ENCODE assay signal across 11 cellular contexts in genomic region chr12:124715121-124715990, GRCh38.
DNase-seq lines count a peak whose midpoint lies in the region; ATAC-seq and TF ChIP-seq lines count a peak whose summit lies in the region.
"Had no signal": no experiment of that assay in that cellular context is flagged by ENCODE, and none has a peak within 500 bp of the region (broad histone marks: within the 10 kb centered on the region; RNA-seq: fewer than 3 reads in every experiment).

No MANE protein-coding gene starts in this region.

- ATAC-seq in RWPE2 (ENCODE audit: low read depth) (peak; percentile 27; the same call in 2 of the 3 replicates), GM21360 (IDR thresholded peaks at IDR 0.05; ENCODE audit: unreplicated experiment) (no peak)
- ATAC-seq: heart right ventricle had no signal

- no peak for TF ChIP-seq POLR2A in prostate gland (IDR thresholded peaks at IDR 0.05)

- H3K4me3 ChIP-seq in AG10803 (ENCODE audit: low read length) (no peak overlapping the region), RWPE2 (ENCODE audit: severe bottlenecking) (no peak overlapping the region), prostate gland (no peak overlapping the region)
- H3K4me3 ChIP-seq: cardiac muscle cell, heart right ventricle had no signal

- H3K4me1 Mint-ChIP-seq in HFFc6 (ENCODE audit: low read depth) = peaks cover 34% of the 10 kb centered on the region

- DNase-seq in AG10803 (ENCODE audit: low read depth) (peak; percentile 31), HFFc6 (peak; percentile 38), RWPE2 (ENCODE audit: low spot score) (no peak), iris pigment epithelial cell (ENCODE audit: low read depth) (peak; percentile 44), prostate gland (ENCODE audit: low spot score) (no peak), NCI-H2029 treated with DMSO at 0.1 percent for 48 hours (lab: John Stamatoyannopoulos, UW) (no peak)
- no peak for DNase-seq in activated CD8-positive, alpha-beta memory T cell treated with anti-CD3 and anti-CD28 coated beads, Interleukin-2, amount 50 U/mL, for 48 hours
- DNase-seq: CD4-positive, CD25-positive, alpha-beta regulatory T cell; heart right ventricle had no signal

- H3K27ac ChIP-seq in RWPE2 (ENCODE audit: poor library complexity, severe bottlenecking) (no peak overlapping the region), prostate gland (no peak overlapping the region)
- H3K27ac ChIP-seq: cardiac muscle cell had no signal

- H3K4me3 Mint-ChIP-seq in HFFc6 = peak overlapping the region; percentile 13

- H3K27ac Mint-ChIP-seq in HFFc6 = peak overlapping the region; percentile 24; the same call in 1 of the 2 replicates

- H3K9me3 ChIP-seq in RWPE2 (ENCODE audit: severe bottlenecking) = no peaks in the 10 kb centered on the region
- H3K9me3 ChIP-seq in prostate gland = no peaks in the 10 kb centered on the region
- H3K9me3 ChIP-seq: heart right ventricle had no signal

- no peaks in the 10 kb centered on the region for H3K36me3 Mint-ChIP-seq in HFFc6 (ENCODE audit: low read depth)

- H3K36me3 ChIP-seq in RWPE2 (ENCODE audit: low read depth) (no peaks in the 10 kb centered on the region), prostate gland (no peaks in the 10 kb centered on the region)
- H3K36me3 ChIP-seq: cardiac muscle cell, heart right ventricle had no signal

- no peak for TF ChIP-seq CTCF in AG10803 (conservative IDR thresholded peaks at IDR 0.05; ENCODE audit: low read length)
- TF ChIP-seq CTCF in HFFc6 (IDR thresholded peaks at IDR 0.05) = no peak
- no peak for TF ChIP-seq CTCF in RWPE2 (IDR thresholded peaks at IDR 0.05; ENCODE audit: poor library complexity, severe bottlenecking)
- TF ChIP-seq CTCF in prostate gland (IDR thresholded peaks at IDR 0.05) = no peak

- intact Hi-C loops in prostate gland (cut with DNase I) = no loop called here

- H3K27me3 ChIP-seq in RWPE2 (ENCODE audit: insufficient read depth, poor library complexity, severe bottlenecking) = no peaks in the 10 kb centered on the region
- H3K27me3 ChIP-seq in prostate gland (replicated peaks; ENCODE audit: insufficient read depth) = no peaks in the 10 kb centered on the region
- H3K27me3 ChIP-seq: cardiac muscle cell, heart right ventricle had no signal

- H3K4me1 ChIP-seq in RWPE2 (ENCODE audit: insufficient read depth, poor library complexity, severe bottlenecking) (peaks cover 18% of the 10 kb centered on the region), prostate gland (replicated peaks) (peaks cover 11% of the 10 kb centered on the region)

- H3K9me3 Mint-ChIP-seq in HFFc6 = no peaks in the 10 kb centered on the region
- H3K9me3 Mint-ChIP-seq: CD4-positive, CD25-positive, alpha-beta regulatory T cell had no signal

- WGBS in prostate gland = 70% methylated on average over 15 of the region's 15 CpGs

- H3K27me3 Mint-ChIP-seq in HFFc6 (ENCODE audit: insufficient read depth) = peaks cover 10% of the 10 kb centered on the region
- H3K27me3 Mint-ChIP-seq: CD4-positive, CD25-positive, alpha-beta regulatory T cell had no signal

Comparison
In these comparisons a context has a peak if more than half of its experiments do, and no peak if none do; other contexts are left out.
1. DNase-seq: peak in AG10803 (single experiment), HFFc6 (single experiment) and iris pigment epithelial cell (single experiment); none in RWPE2 (single experiment), prostate gland (single experiment), activated CD8-positive, alpha-beta memory T cell treated with anti-CD3 and anti-CD28 coated beads, Interleukin-2, amount 50 U/mL, for 48 hours (single experiment) and NCI-H2029 treated with DMSO at 0.1 percent for 48 hours (single experiment).